16 cellular contexts compared by ENCODE assay signal in the genomic region with DNA sequence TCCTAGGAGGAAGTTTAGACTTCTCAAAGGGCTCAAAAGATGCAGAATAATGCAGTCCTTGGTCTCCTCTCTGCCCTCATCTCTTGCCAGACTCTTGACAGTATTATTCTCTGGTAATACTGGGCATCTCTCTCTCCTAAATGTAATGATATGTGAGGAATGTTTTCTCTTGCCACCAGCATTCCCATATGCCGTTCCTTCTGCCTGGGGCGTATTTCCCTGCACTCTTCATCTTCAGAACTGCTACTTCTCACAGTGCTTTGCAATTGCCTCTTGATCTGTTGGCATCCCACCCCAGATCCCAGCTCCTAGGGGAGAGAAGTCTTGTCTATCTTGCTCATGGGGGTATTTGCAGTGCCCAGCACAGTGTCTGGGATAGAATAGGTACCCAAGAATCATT.
"Had no signal": no experiment of that assay in that cellular context is flagged by ENCODE, and none has a peak within 500 bp of the region (broad histone marks: within the 10 kb centered on the region; RNA-seq: fewer than 3 reads in every experiment).

No MANE protein-coding gene starts in this region.

- H3K27ac ChIP-seq: colonic mucosa, left ventricle myocardium inferior, lower lobe of right lung, testis, tibial nerve had no signal

- H3K9me3 ChIP-seq: colonic mucosa, left ventricle myocardium inferior, lower lobe of right lung, testis, tibial nerve had no signal

- DNase-seq: colonic mucosa; erythroblast; foreskin keratinocyte; kidney; left cardiac atrium; left ventricle myocardium inferior; lower lobe of right lung; mesendoderm; naive B cell; posterior cingulate gyrus; right cardiac atrium; stimulated activated CD4-positive, alpha-beta T cell treated with anti-CD3 and anti-CD28 coated beads, Interleukin-4, amount 100 ng/mL, for 1 hour; stimulated activated naive B cell treated with anti-CD40 and anti-IgM and Interleukin-4, amounts not matched to agents 10 μg/mL and 1 μg/mL and 100 μg/mL, for 72 hours; stimulated activated naive CD8-positive, alpha-beta T cell treated with anti-CD3 and anti-CD28 coated beads, Interleukin-15, amount 100 ng/mL, for 72 hours; testis had no signal

- H3K4me3 ChIP-seq: colonic mucosa, left ventricle myocardium inferior, lower lobe of right lung, testis, tibial nerve had no signal

- H3K4me1 ChIP-seq: colonic mucosa, lower lobe of right lung, testis had no signal

- H3K27me3 ChIP-seq: colonic mucosa, foreskin keratinocyte, testis, tibial nerve had no signal

- ATAC-seq: foreskin keratinocyte; left cardiac atrium; lower lobe of right lung; right cardiac atrium; stimulated activated naive B cell treated with anti-CD40 and anti-IgM and Interleukin-4, amounts not matched to agents 10 μg/mL and 1 μg/mL and 100 μg/mL, for 72 hours; stimulated activated naive CD8-positive, alpha-beta T cell treated with anti-CD3 and anti-CD28 coated beads, Interleukin-15, amount 100 ng/mL, for 72 hours had no signal

- H3K36me3 ChIP-seq: colonic mucosa, left ventricle myocardium inferior, lower lobe of right lung, tibial nerve had no signal
